ENCODE assay signal across 8 cellular contexts in genomic region chr9:33676184-33676745, GRCh38.
A peak's percentile ranks its signal among the peaks of the same experiment; 100 is the strongest.
DNase-seq lines count a peak whose midpoint lies in the region; ATAC-seq, FAIRE-seq and TF ChIP-seq lines count a peak whose summit lies in the region.
"Not testable (repeated sequence)": the region's sequence is repeated elsewhere in the genome, so short reads cannot be mapped to it uniquely, and the experiment has no call there.

No MANE protein-coding gene starts in this region.

- peaks cover 11 to 31% (median 26%) of the 10 kb centered on the region in 5 experiments for H3K9me3 Mint-ChIP-seq in brain
- not testable (repeated sequence) for H3K9me3 Mint-ChIP-seq in memory B cell

- peak overlapping the region; percentile 93 to 99 (median 99) for H3K27ac Mint-ChIP-seq in brain
- H3K27ac Mint-ChIP-seq in memory B cell = not testable (repeated sequence)

- not testable (repeated sequence) for H3K4me1 ChIP-seq in psoas muscle; urinary bladder (ENCODE audit: insufficient read depth)

- H3K27me3 Mint-ChIP-seq in brain = not testable (repeated sequence)
- peaks cover 24% of the 10 kb centered on the region for H3K27me3 Mint-ChIP-seq in memory B cell

- peaks cover 33% of the 10 kb centered on the region for H3K36me3 Mint-ChIP-seq in brain
- not testable (repeated sequence) for H3K36me3 Mint-ChIP-seq in memory B cell

- H3K4me3 Mint-ChIP-seq in brain (peak overlapping the region; percentile 86 to 98 (median 96)), memory B cell (peak overlapping the region; percentile 82)

- not testable (repeated sequence) for TF ChIP-seq POLR2A in GM12892 (IDR thresholded peaks at IDR 0.05; ENCODE audit: low read depth, low read length)

- DNase-seq in GM12892 (ENCODE audit: insufficient read length); fibroblast of pulmonary artery (ENCODE audit: low read depth); memory B cell (ENCODE audit: low spot score in 2 of 2); psoas muscle: not testable (repeated sequence)
- DNase-seq in NCI-H1694 treated with DMSO at 0.1 percent for 48 hours (lab: John Stamatoyannopoulos, UW) = peak; percentile 44

- 24 to 33% (median 27%) methylated on average over 8 of the region's 8 CpGs for WGBS in psoas muscle, 3 donors
- WGBS in urinary bladder = 31% methylated on average over 8 of the region's 8 CpGs

- H3K36me3 ChIP-seq in psoas muscle (ENCODE audit: insufficient read depth in 1 of 2, low read depth in 1 of 2); urinary bladder (ENCODE audit: insufficient read depth): not testable (repeated sequence)

- H3K27ac ChIP-seq in VCaP = peak overlapping the region; percentile 89
- H3K27ac ChIP-seq in psoas muscle = peak overlapping the region; percentile 79
- peak overlapping the region; percentile 82 for H3K27ac ChIP-seq in urinary bladder (ENCODE audit: low read depth)

- not testable (repeated sequence) for H3K9me3 ChIP-seq in psoas muscle

- H3K27me3 ChIP-seq in psoas muscle (ENCODE audit: insufficient read depth in 3 of 3, low read length in 2 of 3) = peaks cover 0 to 13% (median 0%) of the 10 kb centered on the region in 3 donors

- TF ChIP-seq CTCF in VCaP (conservative IDR thresholded peaks at IDR 0.05); brain (conservative IDR thresholded peaks at IDR 0.05); fibroblast of pulmonary artery (IDR thresholded peaks at IDR 0.05; ENCODE audit: low read length, missing control alignments); psoas muscle (IDR thresholded peaks at IDR 0.05): not testable (repeated sequence)

- FAIRE-seq in GM12892 (lab: Jason Lieb, UNC) = peak; percentile 27

- H3K4me3 ChIP-seq in fibroblast of pulmonary artery (replicated peaks; ENCODE audit: low read depth, low read length) = peak overlapping the region; percentile 43
- H3K4me3 ChIP-seq in psoas muscle = peak overlapping the region; percentile 75
- peak overlapping the region; percentile 46 for H3K4me3 ChIP-seq in urinary bladder (ENCODE audit: low read depth, low read length)

- not testable (repeated sequence) for ATAC-seq in memory B cell (ENCODE audit: low read depth); psoas muscle

- intact Hi-C loops in psoas muscle (cut with DNase I) = not testable (repeated sequence)

- peaks cover 47% of the 10 kb centered on the region for H3K4me1 Mint-ChIP-seq in brain
- H3K4me1 Mint-ChIP-seq in memory B cell = not testable (repeated sequence)
